Comparison of ENCODE assay signal across 20 cellular contexts in the genomic region with DNA sequence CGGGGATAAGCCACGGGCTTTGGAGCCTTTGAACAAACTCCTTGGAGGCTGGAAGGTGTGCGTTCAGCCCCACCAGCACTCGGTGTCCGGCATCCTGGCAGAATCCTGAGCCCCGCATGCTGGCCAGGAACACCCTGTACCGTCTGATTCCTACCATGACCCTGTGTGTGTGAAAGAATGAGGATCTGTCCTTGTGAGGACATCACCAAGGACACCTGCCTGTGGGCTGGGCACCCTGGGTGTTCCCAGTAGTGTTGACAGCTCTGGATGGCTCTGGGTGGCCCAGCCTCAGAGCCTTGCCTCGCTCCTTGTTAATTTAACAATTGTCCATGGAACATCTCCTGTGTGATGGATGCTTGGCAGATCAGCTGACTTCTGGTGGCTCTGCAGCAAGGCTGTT.
A peak's percentile ranks its signal among the peaks of the same experiment; 100 is the strongest.
DNase-seq lines count a peak whose midpoint lies in the region; ATAC-seq and TF ChIP-seq lines count a peak whose summit lies in the region.
"Had no signal": no experiment of that assay in that cellular context is flagged by ENCODE, and none has a peak within 500 bp of the region (broad histone marks: within the 10 kb centered on the region; RNA-seq: fewer than 3 reads in every experiment).

No MANE protein-coding gene starts in this region.

- H3K9me3 ChIP-seq in heart right ventricle (no peaks in the 10 kb centered on the region), right cardiac atrium (ENCODE audit: control insufficient read depth, low read length) (no peaks in the 10 kb centered on the region)
- H3K9me3 ChIP-seq: A549, BLaER1 had no signal

- H3K27ac Mint-ChIP-seq in activated naive CD4-positive, alpha-beta T cell treated with anti-CD3 and anti-CD28 coated beads, Interleukin-2, amount 10 ng/mL, durations not matched to agents 7 days and 5 days, result peak overlapping the region; percentile 12
- H3K27ac Mint-ChIP-seq: CD4-positive, alpha-beta memory T cell; GM23338; HFFc6 had no signal

- no peak overlapping the region for H3K4me3 Mint-ChIP-seq in activated naive CD4-positive, alpha-beta T cell treated with anti-CD3 and anti-CD28 coated beads, Interleukin-2, amount 10 ng/mL, durations not matched to agents 7 days and 5 days
- H3K4me3 Mint-ChIP-seq: CD14-positive monocyte; CD4-positive, alpha-beta memory T cell; GM23338; HFFc6 had no signal

- H3K27me3 Mint-ChIP-seq in activated naive CD4-positive, alpha-beta T cell treated with anti-CD3 and anti-CD28 coated beads, Interleukin-2, amount 10 ng/mL, durations not matched to agents 7 days and 5 days, result no peaks in the 10 kb centered on the region

- H3K27me3 ChIP-seq in heart right ventricle (no peaks in the 10 kb centered on the region), right cardiac atrium (ENCODE audit: control insufficient read depth, insufficient read depth) (no peaks in the 10 kb centered on the region)
- H3K27me3 ChIP-seq: BLaER1 had no signal

- no peaks in the 10 kb centered on the region for H3K36me3 ChIP-seq in heart right ventricle
- H3K36me3 ChIP-seq: BLaER1 had no signal

- H3K27ac ChIP-seq in heart right ventricle, result no peak overlapping the region
- no peak overlapping the region for H3K27ac ChIP-seq in right cardiac atrium (ENCODE audit: low read length)
- H3K27ac ChIP-seq: 22Rv1, A549, BLaER1 had no signal

- intact Hi-C loops in heart right ventricle (cut with DNase I) (no loop called here), right cardiac atrium (cut with DNase I) (no loop called here)

- H3K4me3 ChIP-seq in heart right ventricle (no peak overlapping the region), right cardiac atrium (ENCODE audit: low read length) (no peak overlapping the region)
- H3K4me3 ChIP-seq: A549, BLaER1, GM23338 had no signal

- DNase-seq in activated naive CD4-positive, alpha-beta T cell treated with anti-CD3 and anti-CD28 coated beads, Interleukin-2, amount 10 ng/mL, durations not matched to agents 7 days and 5 days, result no peak
- no peak for DNase-seq in activated naive CD4-positive, alpha-beta T cell (lab: John Stamatoyannopoulos, UW)
- DNase-seq in heart right ventricle, result no peak
- peak in 1 of 3 donors; percentile 50 for DNase-seq in right cardiac atrium
- DNase-seq in HuH-7 (ENCODE audit: low spot score), result no peak
- DNase-seq: CD4-positive, alpha-beta memory T cell; DMS153; DMS79; GDM1; H7; HFFc6 had no signal

- WGBS in heart right ventricle, 2 donors, result 51 to 64% methylated on average over 8 of the region's 8 CpGs
- WGBS in right cardiac atrium, result 76% methylated on average over 8 of the region's 8 CpGs

- H3K4me1 Mint-ChIP-seq in activated naive CD4-positive, alpha-beta T cell treated with anti-CD3 and anti-CD28 coated beads, Interleukin-2, amount 10 ng/mL, durations not matched to agents 7 days and 5 days, result no peaks in the 10 kb centered on the region
- H3K4me1 Mint-ChIP-seq: CD4-positive, alpha-beta memory T cell had no signal

- H3K36me3 Mint-ChIP-seq in activated naive CD4-positive, alpha-beta T cell treated with anti-CD3 and anti-CD28 coated beads, Interleukin-2, amount 10 ng/mL, durations not matched to agents 7 days and 5 days, result no peaks in the 10 kb centered on the region
- H3K36me3 Mint-ChIP-seq: CD14-positive monocyte; CD4-positive, alpha-beta memory T cell had no signal

- ATAC-seq in heart right ventricle (peak; percentile 17 to 95 (median 76)), right cardiac atrium (peak; percentile 35 to 77), HG02981 (IDR thresholded peaks at IDR 0.05; ENCODE audit: unreplicated experiment) (no peak), GM19467 (IDR thresholded peaks at IDR 0.05; ENCODE audit: unreplicated experiment) (no peak)
- ATAC-seq: A549, GM23338, HCT116, HepG2 had no signal

- TF ChIP-seq CTCF in heart right ventricle (IDR thresholded peaks at IDR 0.05), result no peak

- H3K9me3 Mint-ChIP-seq in activated naive CD4-positive, alpha-beta T cell treated with anti-CD3 and anti-CD28 coated beads, Interleukin-2, amount 10 ng/mL, durations not matched to agents 7 days and 5 days, result no peaks in the 10 kb centered on the region
- H3K9me3 Mint-ChIP-seq: CD4-positive, alpha-beta memory T cell; GM23338; HFFc6 had no signal

- H3K4me1 ChIP-seq in heart right ventricle (peaks cover 0 to 4% (median 0%) of the 10 kb centered on the region in 9 donors), right cardiac atrium (ENCODE audit: control insufficient read depth, insufficient read depth, low read length) (no peaks in the 10 kb centered on the region)
- H3K4me1 ChIP-seq: A549, BLaER1 had no signal

- CTCF ChIA-PET in activated naive CD4-positive, alpha-beta T cell treated with anti-CD3 and anti-CD28 coated beads, Interleukin-2, amount 10 ng/mL, durations not matched to agents 7 days and 5 days (lab: Charles Lee), result no interaction called here

Comparison
In these comparisons a context has a peak if more than half of its experiments do, and no peak if none do; other contexts are left out.
1. ATAC-seq: peak in heart right ventricle (8 of 8) and right cardiac atrium (2 of 2); none in HG02981 (single experiment) and GM19467 (single experiment).